ENCODE assay signal across 6 cellular contexts in genomic region chr2:220998156-220998555, GRCh38.
"Had no signal": no experiment of that assay in that cellular context is flagged by ENCODE, and none has a peak within 500 bp of the region (broad histone marks: within the 10 kb centered on the region; RNA-seq: fewer than 3 reads in every experiment).

No MANE protein-coding gene starts in this region.

- H3K9me3 ChIP-seq: HAP-1 had no signal

- H3K27ac ChIP-seq: GM23248 had no signal

- H3K4me3 Mint-ChIP-seq: HFFc6 had no signal

- H3K27ac Mint-ChIP-seq: HFFc6 had no signal

- H3K36me3 ChIP-seq: HAP-1 had no signal

- DNase-seq: GOT3, H7, HFFc6 had no signal

- H3K4me3 ChIP-seq: GM23248, HAP-1 had no signal

- H3K9me3 Mint-ChIP-seq: HFFc6 had no signal

- H3K9ac ChIP-seq: GM23248 had no signal

- ATAC-seq: HCT116 had no signal

- H2AFZ ChIP-seq: GM23248 had no signal

- H3K4me1 ChIP-seq: HAP-1 had no signal
